Comparison of ENCODE assay signal across 14 cellular contexts in the genomic region with DNA sequence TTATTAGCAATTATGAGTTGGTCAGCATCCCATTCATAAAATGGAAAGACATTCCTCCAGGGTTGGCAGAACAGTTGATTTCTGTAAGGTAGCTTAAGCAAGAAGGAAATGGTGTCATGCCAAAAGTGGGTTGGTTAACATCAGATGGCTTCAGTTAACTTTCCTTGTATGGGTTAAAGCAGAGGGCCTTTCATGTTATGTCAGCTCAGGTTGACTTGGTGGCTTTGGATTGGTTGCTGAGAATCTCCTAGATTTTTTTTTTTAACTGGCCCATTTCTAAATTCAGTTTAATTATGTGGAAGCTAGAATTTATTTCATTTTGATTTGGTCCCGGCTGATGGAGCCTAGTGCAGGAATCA.
DNase-seq lines count a peak whose midpoint lies in the region; ATAC-seq and TF ChIP-seq lines count a peak whose summit lies in the region.
"Had no signal": no experiment of that assay in that cellular context is flagged by ENCODE, and none has a peak within 500 bp of the region (broad histone marks: within the 10 kb centered on the region; RNA-seq: fewer than 3 reads in every experiment).

No MANE protein-coding gene starts in this region.

- H3K56ac ChIP-seq in mesendoderm (ENCODE audit: low read length) = no peak overlapping the region

- TF ChIP-seq CTCF in AG04450 (IDR thresholded peaks at IDR 0.05; ENCODE audit: low read depth, low read length) (no peak), RWPE1 (conservative IDR thresholded peaks at IDR 0.05; ENCODE audit: low read depth) (no peak), epithelial cell of esophagus (IDR thresholded peaks at IDR 0.05; ENCODE audit: insufficient read depth, low read depth, low read length, missing control alignments) (no peak), ascending aorta (IDR thresholded peaks at IDR 0.05) (no peak)

- H2BK5ac ChIP-seq in mesendoderm (ENCODE audit: low read length) = no peak overlapping the region

- H3K27me3 ChIP-seq in AG04450 (ENCODE audit: control insufficient read depth, insufficient read depth, low read length) = no peaks in the 10 kb centered on the region
- no peaks in the 10 kb centered on the region for H3K27me3 ChIP-seq in mesendoderm (ENCODE audit: insufficient read depth, low read length, poor library complexity)
- H3K27me3 ChIP-seq in effector memory CD4-positive, alpha-beta T cell (replicated peaks; ENCODE audit: control insufficient read depth, insufficient read depth, low read length, poor library complexity, severe bottlenecking) = no peaks in the 10 kb centered on the region
- no peaks in the 10 kb centered on the region for H3K27me3 ChIP-seq in ascending aorta

- no peak overlapping the region for H3K18ac ChIP-seq in mesendoderm (ENCODE audit: low read length)

- H3K9me3 ChIP-seq in AG04450 (ENCODE audit: control insufficient read depth, insufficient read depth, low read length) = peaks cover 2% of the 10 kb centered on the region; the same call in 1 of the 2 replicates
- H3K9me3 ChIP-seq in effector memory CD4-positive, alpha-beta T cell (ENCODE audit: control insufficient read depth, low read length) = no peaks in the 10 kb centered on the region
- peaks cover 0 to 6% of the 10 kb centered on the region in 2 donors for H3K9me3 ChIP-seq in ascending aorta

- peak overlapping the region; percentile 28 for H4K8ac ChIP-seq in mesendoderm (ENCODE audit: low read depth, low read length)

- H3K4me1 ChIP-seq in mesendoderm (ENCODE audit: control insufficient read depth, low read depth, low read length) = no peaks in the 10 kb centered on the region
- H3K4me1 ChIP-seq in effector memory CD4-positive, alpha-beta T cell (ENCODE audit: control insufficient read depth, insufficient read depth, low read length, poor library complexity, severe bottlenecking) = no peaks in the 10 kb centered on the region
- H3K4me1 ChIP-seq in ascending aorta = peaks cover 0 to 3% of the 10 kb centered on the region in 2 donors

- no peak overlapping the region for H4K5ac ChIP-seq in mesendoderm (ENCODE audit: low read length)

- no peaks in the 10 kb centered on the region for H3K79me2 ChIP-seq in mesendoderm (ENCODE audit: control insufficient read depth, insufficient read depth, low read length)

- H3K36me3 ChIP-seq in mesendoderm (ENCODE audit: control insufficient read depth, insufficient read depth, low read length) (no peaks in the 10 kb centered on the region), ascending aorta (no peaks in the 10 kb centered on the region)
- no peaks in the 10 kb centered on the region for H3K36me3 ChIP-seq in effector memory CD4-positive, alpha-beta T cell (ENCODE audit: control insufficient read depth, insufficient read depth, low read length)

- CTCF ChIA-PET in AG04450 (lab: Charles Lee) (no interaction called here), RWPE1 (lab: Yijun Ruan, JAX) (interaction anchor here (0.6 kb wide), 3 partner anchors 29 to 112 kb away, joined by 4 to 8 read pairs (median 4); no protein-coding TSS in a partner anchor)

- DNase-seq in AG04450 (ENCODE audit: low read depth, low spot score) = no peak
- peak; percentile 34 for DNase-seq in RWPE1 (ENCODE audit: low spot score)
- peak; percentile 77 for DNase-seq in epithelial cell of esophagus (ENCODE audit: low read depth)
- no peak for DNase-seq in mesendoderm
- no peak for DNase-seq in effector memory CD4-positive, alpha-beta T cell
- no peak for DNase-seq in ascending aorta (ENCODE audit: low spot score in 2 of 2)
- DNase-seq: activated CD8-positive, alpha-beta T cell treated with anti-CD3 and anti-CD28 coated beads, Interleukin-2, amount 10 ng/mL, durations not matched to agents 7 days and 5 days; NCI-H1105 treated with DMSO at 0.1 percent for 48 hours; NCI-H345; right cardiac atrium; stimulated activated CD4-positive, alpha-beta T cell treated with anti-CD3 and anti-CD28 coated beads, Interleukin-4, amount 100 ng/mL, for 1 hour had no signal

- H2BK120ac ChIP-seq in mesendoderm (ENCODE audit: low read depth, low read length) = no peak overlapping the region

- H3K79me1 ChIP-seq in mesendoderm (ENCODE audit: low read length) = no peaks in the 10 kb centered on the region

- no peak overlapping the region for H3K4ac ChIP-seq in mesendoderm (ENCODE audit: low read depth, low read length)

- no peak overlapping the region for H2AK5ac ChIP-seq in mesendoderm (ENCODE audit: low read length)

- H2BK15ac ChIP-seq in mesendoderm (replicated peaks; ENCODE audit: low read depth) = no peak overlapping the region

- no CpG with 5 or more reads among the region's 1 CpG for WGBS in mesendoderm (ENCODE audit: extremely low coverage, insufficient coverage, low lambda C conversion rate)

- POLR2A ChIA-PET in AG04450 (lab: Yijun Ruan, JAX) = interaction anchor here (0.6 kb wide), 1 partner anchor 155 kb away, joined by 5 read pairs; no protein-coding TSS in a partner anchor
- POLR2A ChIA-PET in RWPE1 (lab: Yijun Ruan, JAX; ENCODE audit: low non-redundant PET) = no interaction called here

- H3K9ac ChIP-seq in mesendoderm (ENCODE audit: low read length) = no peak overlapping the region

- H3K4me2 ChIP-seq in mesendoderm (ENCODE audit: low read length) = no peak overlapping the region

- H3K4me3 ChIP-seq in AG04450 (ENCODE audit: low read depth, low read length) = peak overlapping the region; percentile 42
- H3K4me3 ChIP-seq in epithelial cell of esophagus (ENCODE audit: low read length) = no peak overlapping the region
- H3K4me3 ChIP-seq in mesendoderm (ENCODE audit: low read length) = no peak overlapping the region
- H3K4me3 ChIP-seq in effector memory CD4-positive, alpha-beta T cell (ENCODE audit: insufficient read depth, low read depth, low read length, poor library complexity, severe bottlenecking) = no peak overlapping the region
- H3K4me3 ChIP-seq in ascending aorta = no peak overlapping the region

- no peak for ATAC-seq in HG02763 (IDR thresholded peaks at IDR 0.05; ENCODE audit: unreplicated experiment)
- ATAC-seq in GM21423 (IDR thresholded peaks at IDR 0.05; ENCODE audit: unreplicated experiment) = no peak
- ATAC-seq: activated CD8-positive, alpha-beta T cell treated with anti-CD3 and anti-CD28 coated beads, Interleukin-2, amount 10 ng/mL, durations not matched to agents 7 days and 5 days; natural killer cell treated with Interleukin-12 subunit alpha and Interleukin-12 subunit beta and Interleukin-15 and Interleukin-18, amount 100 ng/mL, for 72 hours had no signal

- H3K27ac ChIP-seq in AG04450 (ENCODE audit: low read depth, low read length) (peak overlapping the region; percentile 22), RWPE1 (peak overlapping the region; percentile 76; the same call in 1 of the 2 replicates), mesendoderm (ENCODE audit: low read depth, low read length) (no peak overlapping the region), ascending aorta (no peak overlapping the region)
- no peak overlapping the region for H3K27ac ChIP-seq in effector memory CD4-positive, alpha-beta T cell (ENCODE audit: insufficient read depth, low read length, poor library complexity, severe bottlenecking)

- intact Hi-C loops in ascending aorta (cut with DNase I) = no loop called here

- H3K23ac ChIP-seq in mesendoderm (ENCODE audit: low read length) = no peak overlapping the region

Comparison
In these comparisons a context has a peak if more than half of its experiments do, and no peak if none do; other contexts are left out.
1. DNase-seq: peak in RWPE1 (single experiment) and epithelial cell of esophagus (single experiment); none in AG04450 (single experiment), mesendoderm (single experiment), effector memory CD4-positive, alpha-beta T cell (0 of 3) and ascending aorta (0 of 2).
2. H3K27ac ChIP-seq: peak in AG04450 (single experiment) and RWPE1 (single experiment); none in mesendoderm (single experiment), effector memory CD4-positive, alpha-beta T cell (single experiment) and ascending aorta (0 of 2).